8 cellular contexts compared by ENCODE assay signal in the genomic region with DNA sequence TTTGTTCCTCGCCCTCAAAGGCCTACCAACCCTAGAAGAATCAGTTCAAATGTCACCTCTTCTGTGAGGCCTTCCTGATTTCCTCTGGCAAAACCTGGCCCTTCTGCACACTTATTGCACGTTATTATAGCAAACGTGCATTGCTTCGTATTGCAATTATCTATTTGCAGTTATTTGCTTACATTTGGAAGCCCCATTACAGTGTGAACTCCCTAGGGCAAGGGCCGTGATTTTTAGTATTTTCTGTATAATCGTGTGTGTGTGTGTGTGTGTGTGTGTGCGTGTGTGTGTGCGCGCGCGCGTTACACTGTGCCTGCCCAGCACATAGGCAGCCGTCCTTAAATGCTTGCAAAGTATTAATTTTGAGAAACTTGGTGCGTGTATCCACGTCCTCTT. TPM values are rescaled to one million over a fixed set of nuclear protein-coding genes. Genes with fewer than 3 reads are reported as not detected.
DNase-seq lines count a peak whose midpoint lies in the region; ATAC-seq and TF ChIP-seq lines count a peak whose summit lies in the region.

No MANE protein-coding gene starts in this region.

- no peak for TF ChIP-seq POLR2A in NB4 (IDR thresholded peaks at IDR 0.05; ENCODE audit: extremely low read depth, insufficient read length)

- H3K4me3 Mint-ChIP-seq in osteocyte (ENCODE audit: unreplicated experiment): peak overlapping the region; percentile 77

- DNase-seq in DND-41 (no peak), NB4 (ENCODE audit: low read depth) (no peak), osteocyte (ENCODE audit: extremely low spot score, unreplicated experiment) (no peak), HPDE6-E6E7 (ENCODE audit: extremely low spot score) (no peak), NAMALWA (ENCODE audit: low spot score) (no peak)
- DNase-seq in central memory CD4-positive, alpha-beta T cell: no peak

- H3K9me3 ChIP-seq in DND-41 (ENCODE audit: insufficient read depth, low read length, severe bottlenecking): no peaks in the 10 kb centered on the region

- H3K4me3 ChIP-seq in DND-41 (ENCODE audit: low read depth in 1 of 2, low read length in 2 of 2) (peak overlapping the region; percentile 43 to 77; a peak in 3 of 4 replicates), NB4 (ENCODE audit: low read depth, low read length) (peak overlapping the region; percentile 64)

- no peaks in the 10 kb centered on the region for H3K27me3 ChIP-seq in DND-41 (ENCODE audit: insufficient read depth, low read length, poor library complexity)

- peaks cover 2% of the 10 kb centered on the region for H3K36me3 Mint-ChIP-seq in osteocyte (ENCODE audit: unreplicated experiment)

- H3K9me3 Mint-ChIP-seq in osteocyte (ENCODE audit: unreplicated experiment): no peaks in the 10 kb centered on the region

- no peaks in the 10 kb centered on the region for H4K20me1 ChIP-seq in DND-41 (ENCODE audit: insufficient read depth, low read length)

- no peaks in the 10 kb centered on the region for H3K36me3 ChIP-seq in DND-41 (ENCODE audit: insufficient read depth, low read length)

- no peaks in the 10 kb centered on the region for H3K79me2 ChIP-seq in DND-41 (ENCODE audit: insufficient read depth, low read length)

- no peak overlapping the region for H3K27ac ChIP-seq in DND-41 (ENCODE audit: low read length)

- TF ChIP-seq CTCF in DND-41 (IDR thresholded peaks at IDR 0.05; ENCODE audit: borderline replicate concordance, extremely low read depth, low read length, poor library complexity, severe bottlenecking) (no peak), NB4 (IDR thresholded peaks at IDR 0.05; ENCODE audit: low read depth, low read length) (no peak), osteocyte (IDR thresholded peaks at IDR 0.05) (no peak)

- peaks cover 20% of the 10 kb centered on the region for H3K4me1 ChIP-seq in DND-41 (ENCODE audit: insufficient read depth, low read length)

- peak overlapping the region; percentile 88 for H2AFZ ChIP-seq in DND-41 (ENCODE audit: low read depth, low read length)

- no peak overlapping the region for H3K27ac Mint-ChIP-seq in osteocyte (ENCODE audit: unreplicated experiment)

- H3K27me3 Mint-ChIP-seq in osteocyte (ENCODE audit: unreplicated experiment): peaks cover 12% of the 10 kb centered on the region

- ATAC-seq in DND-41 (ENCODE audit: insufficient read depth, low read depth) (peak; percentile 29), GM21717 (IDR thresholded peaks at IDR 0.05; ENCODE audit: unreplicated experiment) (peak; percentile 21), esophagus mucosa (peak; percentile 17)

- H3K4me2 ChIP-seq in DND-41 (ENCODE audit: insufficient read depth, low read length): peak overlapping the region; percentile 97

- H3K4me1 Mint-ChIP-seq in osteocyte (ENCODE audit: unreplicated experiment): peaks cover 5% of the 10 kb centered on the region

- peak overlapping the region; percentile 60 for H3K9ac ChIP-seq in DND-41 (ENCODE audit: low read depth, low read length)

RNA-seq across cellular contexts. Expression of gene SEMA4F, which starts 0.5 kb away (rescaled TPM):
- total RNA-seq in esophagus mucosa: 1.4 TPM
- total RNA-seq in osteocyte: 12.1 and 14.2 TPM in 2 replicates

RNA-seq across cellular contexts. Expression of gene M1AP, which starts 5.5 kb away (rescaled TPM):
- 1.6 TPM for total RNA-seq in esophagus mucosa
- not detected in 2 replicates for total RNA-seq in osteocyte
